In the genomic region with DNA sequence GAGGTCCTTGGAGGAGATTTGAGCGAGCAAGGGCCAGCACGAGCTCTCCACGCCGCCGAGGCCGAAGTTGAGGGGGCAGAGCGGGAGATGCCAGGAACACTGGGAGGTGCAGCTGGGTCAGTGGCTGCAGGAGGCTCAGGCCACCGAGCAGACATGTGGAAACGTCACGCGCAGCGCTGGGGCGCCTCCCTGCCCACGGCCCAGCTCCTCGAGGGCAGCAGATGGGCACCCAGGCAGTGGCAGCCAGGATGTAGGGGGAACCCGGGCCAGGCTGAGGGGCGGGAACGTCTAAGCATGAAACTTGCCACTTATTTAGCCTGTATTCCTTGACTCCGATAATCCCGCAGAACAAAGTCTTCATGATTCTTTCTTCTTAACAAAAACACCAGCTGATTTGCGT, we compare ENCODE assay signal across 23 cellular contexts.
"Had no signal": no experiment of that assay in that cellular context is flagged by ENCODE, and none has a peak within 500 bp of the region (broad histone marks: within the 10 kb centered on the region; RNA-seq: fewer than 3 reads in every experiment).

No MANE protein-coding gene starts in this region.

- H3K9me3 ChIP-seq: MG63, SJSA1 had no signal

- H3K4me1 ChIP-seq: SJSA1 had no signal

- H3K4me3 ChIP-seq: MG63, SJSA1, SK-N-MC had no signal

- ATAC-seq: HepG2 had no signal

- H3K27ac ChIP-seq: SJSA1, SK-N-MC had no signal

- H3K27me3 ChIP-seq: MG63 had no signal

- DNase-seq: IMR-90, Karpas-422, KG1, MG63, NCI-H1092, NCI-H1105 treated with DMSO at 0.1 percent for 48 hours, NCI-H1417 treated with DMSO at 0.1 percent for 48 hours, NCI-H146, NCI-H1694 treated with DMSO at 0.1 percent for 48 hours, NCI-H1930, NCI-H2081, NCI-H2107, NCI-H226, NCI-H446, NCI-H510A, NCI-H69, NCI-H774, Right ventricle myocardium superior, RPMI8226, SIG-M5 had no signal

- H3K36me3 ChIP-seq: MG63, SJSA1 had no signal
